ENCODE assay signal across 24 cellular contexts in genomic region chr10:70907619-70908425, GRCh38. TPM values are rescaled to one million over a fixed set of nuclear protein-coding genes. Genes with fewer than 3 reads are reported as not detected.
A peak's percentile ranks its signal among the peaks of the same experiment; 100 is the strongest.
DNase-seq lines count a peak whose midpoint lies in the region; ATAC-seq and TF ChIP-seq lines count a peak whose summit lies in the region.
"Had no signal": no experiment of that assay in that cellular context is flagged by ENCODE, and none has a peak within 500 bp of the region (broad histone marks: within the 10 kb centered on the region; RNA-seq: fewer than 3 reads in every experiment).

No MANE protein-coding gene starts in this region.

- no peak overlapping the region for H3K27ac ChIP-seq in upper lobe of right lung
- H3K27ac ChIP-seq in Karpas-422 (ENCODE audit: low read length), result no peak overlapping the region
- H3K27ac ChIP-seq: A549, body of pancreas, SJCRH30 had no signal

- no peaks in the 10 kb centered on the region for H3K4me1 Mint-ChIP-seq in activated naive CD8-positive, alpha-beta T cell treated with anti-CD3 and anti-CD28 coated beads, Interleukin-2, amount 10 ng/mL, durations not matched to agents 7 days and 5 days
- no peaks in the 10 kb centered on the region for H3K4me1 Mint-ChIP-seq in activated naive CD8-positive, alpha-beta T cell treated with anti-CD3 and anti-CD28 coated beads for 36 hours
- peaks cover 6% of the 10 kb centered on the region for H3K4me1 Mint-ChIP-seq in neural crest cell
- peaks cover 2% of the 10 kb centered on the region for H3K4me1 Mint-ChIP-seq in T-helper 17 cell

- POLR2A ChIA-PET in activated naive CD8-positive, alpha-beta T cell treated with anti-CD3 and anti-CD28 coated beads, Interleukin-2, amount 10 ng/mL, durations not matched to agents 7 days and 5 days (lab: Charles Lee), result no interaction called here

- H3K36me3 Mint-ChIP-seq in activated naive CD8-positive, alpha-beta T cell treated with anti-CD3 and anti-CD28 coated beads, Interleukin-2, amount 10 ng/mL, durations not matched to agents 7 days and 5 days, result no peaks in the 10 kb centered on the region
- no peaks in the 10 kb centered on the region for H3K36me3 Mint-ChIP-seq in activated naive CD8-positive, alpha-beta T cell treated with anti-CD3 and anti-CD28 coated beads for 36 hours
- H3K36me3 Mint-ChIP-seq in neural crest cell (ENCODE audit: low read depth) (no peaks in the 10 kb centered on the region), T-helper 17 cell (ENCODE audit: low read depth) (peaks cover 3% of the 10 kb centered on the region)

- no peaks in the 10 kb centered on the region for H3K79me2 ChIP-seq in Karpas-422 (ENCODE audit: low read length)

- no peak overlapping the region for H2AFZ ChIP-seq in Karpas-422 (ENCODE audit: low read length)

- H3K9me2 ChIP-seq in Karpas-422 (replicated peaks; ENCODE audit: insufficient read depth, low read length), result no peaks in the 10 kb centered on the region

- DNase-seq in activated naive CD8-positive, alpha-beta T cell treated with anti-CD3 and anti-CD28 coated beads, Interleukin-2, amount 10 ng/mL, durations not matched to agents 7 days and 5 days, result peak; percentile 6
- no peak for DNase-seq in activated naive CD8-positive, alpha-beta T cell treated with anti-CD3 and anti-CD28 coated beads for 36 hours
- peak; percentile 21 for DNase-seq in Right ventricle myocardium superior
- no peak for DNase-seq in neural crest cell (ENCODE audit: low read depth, low spot score)
- peak; percentile 34 for DNase-seq in upper lobe of right lung
- DNase-seq in Karpas-422, result no peak
- no peak for DNase-seq in amniotic stem cell (lab: John Stamatoyannopoulos, UW)
- DNase-seq in T-helper 17 cell, result no peak
- DNase-seq: activated CD8-positive, alpha-beta T cell treated with anti-CD3 and anti-CD28 coated beads, Interleukin-2, amount 10 ng/mL, durations not matched to agents 7 days and 5 days; AML-193; effector CD8-positive, alpha-beta T cell; NCI-H1105; NCI-H2029; NCI-H526 treated with DMSO at 0.1 percent for 48 hours; occipital lobe; SJCRH30; T-helper 1 cell; trophoblast cell had no signal

- H3K27ac Mint-ChIP-seq in activated naive CD8-positive, alpha-beta T cell treated with anti-CD3 and anti-CD28 coated beads, Interleukin-2, amount 10 ng/mL, durations not matched to agents 7 days and 5 days, result no peak overlapping the region
- H3K27ac Mint-ChIP-seq in activated naive CD8-positive, alpha-beta T cell treated with anti-CD3 and anti-CD28 coated beads for 36 hours, result no peak overlapping the region
- H3K27ac Mint-ChIP-seq in neural crest cell (ENCODE audit: unreplicated experiment) (peak overlapping the region; percentile 57), T-helper 17 cell (no peak overlapping the region)
- H3K27ac Mint-ChIP-seq: activated CD8-positive, alpha-beta T cell treated with anti-CD3 and anti-CD28 coated beads, Interleukin-2, amount 10 ng/mL, durations not matched to agents 7 days and 5 days; activated T-helper 2 cell treated with anti-CD3 and anti-CD28 coated beads, Interferon-gamma antibody, Interleukin-2, Interleukin-4, amounts not matched to agents 10 μg/mL and 5 μg/mL and 100 μg/mL, durations not matched to agents 14 hours and 24 hours and 36 hours had no signal

- TF ChIP-seq CTCF in neural crest cell (conservative IDR thresholded peaks at IDR 0.05) (no peak), upper lobe of right lung (IDR thresholded peaks at IDR 0.05) (no peak)

- H3K36me3 ChIP-seq in upper lobe of right lung (no peaks in the 10 kb centered on the region), Karpas-422 (ENCODE audit: insufficient read depth, low read length) (no peaks in the 10 kb centered on the region)
- H3K36me3 ChIP-seq: HAP-1, SJCRH30 had no signal

- intact Hi-C loops in Right ventricle myocardium superior (cut with DNase I), result loop anchor here (5.0 kb wide), 2 partner anchors 299 to 379 kb away; no protein-coding TSS in a partner anchor
- intact Hi-C loops in upper lobe of right lung (cut with DNase I), result no loop called here

- H3K27me3 ChIP-seq in upper lobe of right lung, result no peaks in the 10 kb centered on the region
- no peaks in the 10 kb centered on the region for H3K27me3 ChIP-seq in Karpas-422 (ENCODE audit: low read length)
- H3K27me3 ChIP-seq: body of pancreas had no signal

- no peak overlapping the region for H3K4me2 ChIP-seq in Karpas-422 (ENCODE audit: low read depth, low read length, poor library complexity, severe bottlenecking)
- H3K4me2 ChIP-seq: A549, smooth muscle cell had no signal

- ATAC-seq in activated naive CD8-positive, alpha-beta T cell treated with anti-CD3 and anti-CD28 coated beads, Interleukin-2, amount 10 ng/mL, durations not matched to agents 7 days and 5 days (ENCODE audit: low read depth), result no peak
- peak; percentile 67 for ATAC-seq in Right ventricle myocardium superior (ENCODE audit: poor library complexity)
- ATAC-seq in upper lobe of right lung, result no peak
- ATAC-seq in T-helper 17 cell, result no peak
- ATAC-seq: A549; activated CD8-positive, alpha-beta T cell treated with anti-CD3 and anti-CD28 coated beads, Interleukin-2, amount 10 ng/mL, durations not matched to agents 7 days and 5 days; body of pancreas; left lobe of liver had no signal

- H3K9me3 ChIP-seq in upper lobe of right lung, result no peaks in the 10 kb centered on the region
- no peaks in the 10 kb centered on the region for H3K9me3 ChIP-seq in Karpas-422 (ENCODE audit: low read length)
- H3K9me3 ChIP-seq in T-helper 17 cell (ENCODE audit: control insufficient read depth, low read length, poor library complexity, severe bottlenecking), result no peaks in the 10 kb centered on the region
- H3K9me3 ChIP-seq: A549, body of pancreas, HAP-1, SJCRH30 had no signal

- H3K4me3 ChIP-seq in upper lobe of right lung, result no peak overlapping the region
- no peak overlapping the region for H3K4me3 ChIP-seq in Karpas-422 (ENCODE audit: low read length)
- H3K4me3 ChIP-seq: A549, body of pancreas, HAP-1, SJCRH30, smooth muscle cell had no signal

- H3K9ac ChIP-seq in Karpas-422 (ENCODE audit: low read length), result no peak overlapping the region

- H3K4me1 ChIP-seq in upper lobe of right lung (peaks cover 4% of the 10 kb centered on the region), Karpas-422 (ENCODE audit: low read length) (no peaks in the 10 kb centered on the region)
- H3K4me1 ChIP-seq: HAP-1, SJCRH30 had no signal

- H3K9me3 Mint-ChIP-seq in activated naive CD8-positive, alpha-beta T cell treated with anti-CD3 and anti-CD28 coated beads, Interleukin-2, amount 10 ng/mL, durations not matched to agents 7 days and 5 days, result no peaks in the 10 kb centered on the region
- no peaks in the 10 kb centered on the region for H3K9me3 Mint-ChIP-seq in activated naive CD8-positive, alpha-beta T cell treated with anti-CD3 and anti-CD28 coated beads for 36 hours
- no peaks in the 10 kb centered on the region for H3K9me3 Mint-ChIP-seq in neural crest cell
- H3K9me3 Mint-ChIP-seq: activated T-helper 2 cell treated with anti-CD3 and anti-CD28 coated beads, Interferon-gamma antibody, Interleukin-2, Interleukin-4, amounts not matched to agents 10 μg/mL and 5 μg/mL and 100 μg/mL, durations not matched to agents 14 hours and 24 hours and 36 hours had no signal

- H3K27me3 Mint-ChIP-seq in activated naive CD8-positive, alpha-beta T cell treated with anti-CD3 and anti-CD28 coated beads, Interleukin-2, amount 10 ng/mL, durations not matched to agents 7 days and 5 days, result no peaks in the 10 kb centered on the region
- no peaks in the 10 kb centered on the region for H3K27me3 Mint-ChIP-seq in activated naive CD8-positive, alpha-beta T cell treated with anti-CD3 and anti-CD28 coated beads for 36 hours
- no peaks in the 10 kb centered on the region for H3K27me3 Mint-ChIP-seq in neural crest cell (ENCODE audit: low read depth)
- peaks cover 37% of the 10 kb centered on the region for H3K27me3 Mint-ChIP-seq in T-helper 17 cell

- peaks cover 3% of the 10 kb centered on the region; the same call in 1 of the 2 replicates for H4K20me1 ChIP-seq in Karpas-422 (ENCODE audit: insufficient read depth, low read depth, low read length)

- no peak overlapping the region for H3K4me3 Mint-ChIP-seq in activated naive CD8-positive, alpha-beta T cell treated with anti-CD3 and anti-CD28 coated beads, Interleukin-2, amount 10 ng/mL, durations not matched to agents 7 days and 5 days
- H3K4me3 Mint-ChIP-seq in activated naive CD8-positive, alpha-beta T cell treated with anti-CD3 and anti-CD28 coated beads for 36 hours, result no peak overlapping the region
- H3K4me3 Mint-ChIP-seq in neural crest cell (no peak overlapping the region), T-helper 17 cell (no peak overlapping the region)
- H3K4me3 Mint-ChIP-seq: activated CD8-positive, alpha-beta T cell treated with anti-CD3 and anti-CD28 coated beads, Interleukin-2, amount 10 ng/mL, durations not matched to agents 7 days and 5 days had no signal

RNA-seq across cellular contexts. Expression of gene PCBD1, which starts 19.5 kb away (rescaled TPM):
- 10 to 100 TPM; 23.5 to 27.7 TPM for total RNA-seq in activated naive CD8-positive, alpha-beta T cell treated with anti-CD3 and anti-CD28 coated beads, Interleukin-2, amount 10 ng/mL, durations not matched to agents 7 days and 5 days
- 10 to 100 TPM; 36.1 to 37.3 TPM for total RNA-seq in activated naive CD8-positive, alpha-beta T cell treated with anti-CD3 and anti-CD28 coated beads for 36 hours
- total RNA-seq in Right ventricle myocardium superior (142 TPM), neural crest cell (38.2 and 38.3 TPM in 2 replicates), upper lobe of right lung (117 TPM), T-helper 17 cell (1 to 10 TPM; 8.1 TPM)
- total RNA-seq in Karpas-422 (2014; rRNA removed; shearing (Covaris generic); ENCODE audit: low replicate concordance), result 73.7 and 76.4 TPM in 2 replicates

Comparison
In these comparisons a context has a peak if more than half of its experiments do, and no peak if none do; other contexts are left out.
1. DNase-seq: peak in activated naive CD8-positive, alpha-beta T cell treated with anti-CD3 and anti-CD28 coated beads, Interleukin-2, amount 10 ng/mL, durations not matched to agents 7 days and 5 days (single experiment), Right ventricle myocardium superior (single experiment) and upper lobe of right lung (single experiment); none in activated naive CD8-positive, alpha-beta T cell treated with anti-CD3 and anti-CD28 coated beads for 36 hours (single experiment), neural crest cell (single experiment), Karpas-422 (single experiment), amniotic stem cell (single experiment) and T-helper 17 cell (0 of 3).